In the genomic region with DNA sequence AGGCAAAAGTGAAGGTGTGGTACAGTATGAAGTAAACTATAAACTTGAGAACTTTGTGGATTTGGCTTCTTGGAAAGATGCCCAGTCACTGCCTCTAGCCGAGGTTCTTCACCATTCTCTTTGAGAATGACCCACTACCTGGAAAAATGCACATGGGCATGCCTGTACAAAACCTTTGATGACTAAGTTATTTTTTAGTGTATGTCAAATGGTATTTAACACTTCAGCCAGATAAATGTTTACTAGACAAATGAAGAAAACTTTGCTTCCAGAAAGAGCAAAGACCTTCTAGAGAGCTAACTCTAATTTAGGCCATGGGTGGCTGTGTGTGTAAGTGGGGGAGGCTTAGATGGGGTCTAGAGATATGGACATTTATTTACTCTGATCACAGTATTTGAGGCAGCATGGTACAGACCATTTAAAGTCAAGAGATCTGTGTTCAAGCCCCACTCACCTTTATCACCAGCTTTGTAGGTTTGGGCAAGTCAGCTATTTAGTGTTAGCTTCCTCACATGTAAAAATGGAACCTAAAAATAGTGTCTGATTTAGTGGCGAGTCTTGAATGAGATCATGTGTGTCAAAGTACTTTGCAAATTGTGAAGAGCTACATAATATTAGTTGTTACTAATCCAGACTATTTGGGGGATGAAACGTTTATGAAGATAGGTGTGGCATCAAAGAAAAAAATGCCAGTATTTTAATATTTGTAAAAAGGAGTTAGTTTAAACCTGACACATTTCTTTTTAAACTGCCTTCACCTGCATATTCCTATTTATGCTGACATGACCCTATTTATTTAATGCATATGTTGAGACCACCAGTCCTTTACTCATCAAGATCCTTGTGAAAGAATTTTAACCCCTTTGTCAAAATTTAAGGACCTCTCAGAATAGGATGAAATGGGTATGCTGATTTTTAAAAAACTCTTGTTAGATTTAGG, we compare ENCODE assay signal across 7 cellular contexts. TPM values are rescaled to one million over a fixed set of nuclear protein-coding genes. Genes with fewer than 3 reads are reported as not detected.
A peak's percentile ranks its signal among the peaks of the same experiment; 100 is the strongest.
DNase-seq lines count a peak whose midpoint lies in the region; ATAC-seq and TF ChIP-seq lines count a peak whose summit lies in the region.

No MANE protein-coding gene starts in this region.

- H3F3A ChIP-seq in GM23248 (ENCODE audit: insufficient read depth): peaks cover 31% of the 10 kb centered on the region
- H3F3A ChIP-seq in PC-3 (ENCODE audit: low read length, unreplicated experiment): peaks cover 9% of the 10 kb centered on the region

- H3K36me3 ChIP-seq in GM23248 (ENCODE audit: low read depth) (no peaks in the 10 kb centered on the region), PC-3 (ENCODE audit: low read depth, low read length) (no peaks in the 10 kb centered on the region; the same call in 1 of the 2 replicates), endodermal cell (ENCODE audit: control insufficient read depth, insufficient read depth, low read length) (peaks cover 19% of the 10 kb centered on the region)

- H3K9ac ChIP-seq in GM23248: peak overlapping the region; percentile 65
- H3K9ac ChIP-seq in PC-3 (ENCODE audit: low read length): 0 out of 2 replicates have a peak overlapping the region, but pooled peaks have one; percentile 5
- H3K9ac ChIP-seq in endodermal cell (ENCODE audit: extremely low read depth, low read length, poor library complexity, severe bottlenecking): peak overlapping the region; percentile 97

- H3K27ac Mint-ChIP-seq in endodermal cell: peak overlapping the region; percentile 100
- peak overlapping the region in 7 of 10 donors; percentile 9 to 94 (median 66) for H3K27ac Mint-ChIP-seq in naive thymus-derived CD8-positive, alpha-beta T cell

- in situ Hi-C loops in GM23248 (cut with MboI): no loop called here

- H2AFZ ChIP-seq in GM23248 (peak overlapping the region; percentile 82), PC-3 (ENCODE audit: low read length) (no peak overlapping the region)

- no peaks in the 10 kb centered on the region for H3K9me3 Mint-ChIP-seq in endodermal cell
- no peaks in the 10 kb centered on the region for H3K9me3 Mint-ChIP-seq in naive thymus-derived CD8-positive, alpha-beta T cell

- POLR2A ChIA-PET in PC-3 (lab: Charles Lee; ENCODE audit: unreplicated experiment): interaction anchor here (1.0 kb wide), 1 partner anchor 20 kb away, joined by 3 read pairs; a partner anchor contains a TSS
- POLR2A ChIA-PET in naive thymus-derived CD8-positive, alpha-beta T cell (lab: Charles Lee): interaction anchor here (1.3 kb wide), 1 partner anchor 20 kb away, joined by 8 read pairs; a partner anchor contains a TSS

- H3K4me2 ChIP-seq in GM23248 (ENCODE audit: unreplicated experiment) (peak overlapping the region; percentile 71), PC-3 (ENCODE audit: low read length) (peak overlapping the region; percentile 82)

- ATAC-seq in PC-3: peak; percentile 70
- ATAC-seq in naive thymus-derived CD8-positive, alpha-beta T cell: no peak
- no peak for ATAC-seq in HG02973 (IDR thresholded peaks at IDR 0.05; ENCODE audit: unreplicated experiment)
- no peak for ATAC-seq in HG03025 (IDR thresholded peaks at IDR 0.05; ENCODE audit: low FRiP score, unreplicated experiment)
- no peak for ATAC-seq in GM21737 (IDR thresholded peaks at IDR 0.05; ENCODE audit: unreplicated experiment)

- BruUV-seq in PC-3 (replicated peaks; lab: Mats Ljungman, UMichigan): no TSS peak

- H3K27ac ChIP-seq in GM23248 (peak overlapping the region; percentile 69), PC-3 (ENCODE audit: low read length) (peak overlapping the region; percentile 68), endodermal cell (ENCODE audit: low read depth, low read length) (no peak overlapping the region)

- H3K9me3 ChIP-seq in GM23248 (ENCODE audit: low read depth) (no peaks in the 10 kb centered on the region), PC-3 (ENCODE audit: low read length) (no peaks in the 10 kb centered on the region), endodermal cell (ENCODE audit: control insufficient read depth, low read length) (no peaks in the 10 kb centered on the region)

- H3K4me1 ChIP-seq in GM23248 (ENCODE audit: insufficient read depth) (peaks cover 40% of the 10 kb centered on the region), PC-3 (ENCODE audit: insufficient read depth, low read length) (peaks cover 39% of the 10 kb centered on the region), endodermal cell (ENCODE audit: control insufficient read depth, insufficient read depth, low read length) (peaks cover 8% of the 10 kb centered on the region)

- peak overlapping the region; percentile 94 for H3K4me3 Mint-ChIP-seq in endodermal cell
- peak overlapping the region in 9 of 10 donors; percentile 43 to 99 (median 79) for H3K4me3 Mint-ChIP-seq in naive thymus-derived CD8-positive, alpha-beta T cell

- CTCF ChIA-PET in PC-3 (lab: Charles Lee): no interaction called here

- H3K4me3 ChIP-seq in GM23248 (peak overlapping the region; percentile 75), PC-3 (ENCODE audit: low read length) (peak overlapping the region; percentile 73), endodermal cell (ENCODE audit: low read length) (peak overlapping the region; percentile 91)

- no peaks in the 10 kb centered on the region for H3K27me3 Mint-ChIP-seq in endodermal cell (ENCODE audit: insufficient read depth)
- no peaks in the 10 kb centered on the region for H3K27me3 Mint-ChIP-seq in naive thymus-derived CD8-positive, alpha-beta T cell

- no peaks in the 10 kb centered on the region for H3K9me2 ChIP-seq in GM23248 (ENCODE audit: insufficient read depth)
- no peaks in the 10 kb centered on the region for H3K9me2 ChIP-seq in PC-3 (replicated peaks; ENCODE audit: low read length)

- peaks cover 40% of the 10 kb centered on the region for H3K4me1 Mint-ChIP-seq in endodermal cell
- peaks cover 27 to 81% (median 63%) of the 10 kb centered on the region in 4 donors for H3K4me1 Mint-ChIP-seq in naive thymus-derived CD8-positive, alpha-beta T cell

- WGBS in GM23248 (ENCODE audit: low coverage in 1 of 2, low lambda C conversion rate in 2 of 2, missing lambda C conversion rate in 2 of 2), 2 experiments: 10 to 15% methylated on average over 3 of the region's 3 CpGs
- WGBS in endodermal cell (ENCODE audit: insufficient coverage in 1 of 2, insufficient read length in 1 of 2), 2 experiments: 78 to 80% methylated on average over 2 to 3 of the region's 3 CpGs

- DNase-seq in GM23248: peak; percentile 76
- peak; percentile 87 for DNase-seq in PC-3
- DNase-seq in endodermal cell: no peak
- DNase-seq in naive thymus-derived CD8-positive, alpha-beta T cell: no peak

- H3K27me3 ChIP-seq in GM23248 (replicated peaks; ENCODE audit: insufficient read depth) (no peaks in the 10 kb centered on the region), PC-3 (ENCODE audit: low read length) (no peaks in the 10 kb centered on the region), endodermal cell (ENCODE audit: control insufficient read depth, insufficient read depth, low read length, poor library complexity, severe bottlenecking) (no peaks in the 10 kb centered on the region)

- peaks cover 16% of the 10 kb centered on the region for H3K36me3 Mint-ChIP-seq in endodermal cell (ENCODE audit: low read depth)
- H3K36me3 Mint-ChIP-seq in naive thymus-derived CD8-positive, alpha-beta T cell: peaks cover 0 to 6% (median 5%) of the 10 kb centered on the region in 3 donors

- intact Hi-C loops in PC-3 (cut with micrococcal nuclease): loop anchor here (5.0 kb wide), 1 partner anchor 41 kb away; no protein-coding TSS in a partner anchor

- H3K79me2 ChIP-seq in GM23248 (ENCODE audit: insufficient read depth) (peaks cover 94% of the 10 kb centered on the region), PC-3 (ENCODE audit: low read length) (peaks cover 92% of the 10 kb centered on the region)

- no peaks in the 10 kb centered on the region for H4K20me1 ChIP-seq in GM23248 (ENCODE audit: insufficient read depth)
- H4K20me1 ChIP-seq in PC-3 (ENCODE audit: low read length): 0 out of 2 replicates have a peak, but pooled peaks cover 11% of the 10 kb centered on the region

- no peak for TF ChIP-seq CTCF in PC-3 (conservative IDR thresholded peaks at IDR 0.05; ENCODE audit: low read depth, low read length)
- no peak for TF ChIP-seq CTCF in endodermal cell (conservative IDR thresholded peaks at IDR 0.05)

RNA-seq across cellular contexts. Expression of a gene that starts 20.2 kb away (rescaled TPM):
- total RNA-seq in GM23248 (2014; rRNA removed; shearing (Covaris generic)): 23.7 and 24.5 TPM in 2 replicates
- polyA plus RNA-seq in GM23248 (2016; fragmentation: Nextera tagmentation; extraction: Ambion mirVana): 28.3 and 33.1 TPM in 2 replicates
- total RNA-seq in PC-3 (2014; rRNA removed) (49.4 and 52.6 TPM in 2 replicates), endodermal cell (10 to 100 TPM; 43.6 to 59.0 TPM)
- polyA plus RNA-seq in endodermal cell (2013, experiment 1 of 2): 55.3 TPM
- 47.4 TPM for polyA plus RNA-seq in endodermal cell (2013, experiment 2 of 2)
- total RNA-seq in naive thymus-derived CD8-positive, alpha-beta T cell: 10 to 100 TPM; 65.8 to 67.2 TPM
- polyA plus RNA-seq in naive thymus-derived CD8-positive, alpha-beta T cell: 10 to 100 TPM; 32.5 to 46.9 (median 33.3) TPM

RNA-seq across cellular contexts. Expression of a gene that starts 46.3 kb away (rescaled TPM):
- 0.25 TPM in 1 of 2 replicates, not detected in the other for total RNA-seq in GM23248 (2014; rRNA removed; shearing (Covaris generic))
- polyA plus RNA-seq in GM23248 (2016; fragmentation: Nextera tagmentation; extraction: Ambion mirVana): 0.08 and 0.18 TPM in 2 replicates
- total RNA-seq in PC-3 (2014; rRNA removed) (2.9 and 4.2 TPM in 2 replicates), endodermal cell (10 to 100 TPM in 1 of 2 donors, 1 to 10 TPM in 1; 8.0 to 12.0 TPM)
- polyA plus RNA-seq in endodermal cell (2013, experiment 1 of 2): 27.7 TPM
- polyA plus RNA-seq in endodermal cell (2013, experiment 2 of 2): 24.1 TPM
- 1 to 10 TPM; 1.2 to 2.0 TPM for total RNA-seq in naive thymus-derived CD8-positive, alpha-beta T cell
- polyA plus RNA-seq in naive thymus-derived CD8-positive, alpha-beta T cell: 1 to 10 TPM in 2 of 3 donors, under 1 TPM in 1; 0.76 to 1.5 (median 1.0) TPM

Comparison
In these comparisons a context has a peak if more than half of its experiments do, and no peak if none do; other contexts are left out.
1. DNase-seq: peak in GM23248 (single experiment) and PC-3 (single experiment); none in endodermal cell (single experiment) and naive thymus-derived CD8-positive, alpha-beta T cell (0 of 10).
2. H3K9ac ChIP-seq: peak in every context shown above with its lines; median percentile 97 in endodermal cell; 65 in GM23248; 5 in PC-3.
3. Peak in every context shown above with its lines, with median percentiles within 50 percentile points of each other: H3K4me3 ChIP-seq.